In genomic region chr1:43930168-43930948, GRCh38 we compare ENCODE assay signal across 2 cellular contexts.
TF ChIP-seq lines count a peak whose summit lies in the region.

No MANE protein-coding gene starts in this region.

TF ChIP-seq in K562, 482 proteins besides CTCF, POLR2A, EP300 and RAD21:
- no peak for TF ChIP-seq BDP1 (IDR thresholded peaks at IDR 0.05; ENCODE audit: insufficient read depth, insufficient read length)
- TF ChIP-seq FOS (IDR thresholded peaks at IDR 0.05; ENCODE audit: extremely low read depth, insufficient read length): no peak
- TF ChIP-seq KLF1 (tag; IDR thresholded peaks at IDR 0.05): no peak
- no peak for TF ChIP-seq ADNP (tag; IDR thresholded peaks at IDR 0.05)
- no peak for TF ChIP-seq GTF2B (IDR thresholded peaks at IDR 0.05; ENCODE audit: extremely low read depth, insufficient read length)

TF ChIP-seq in neural cell, 6 proteins besides CTCF, POLR2A, EP300 and RAD21:
- TF ChIP-seq REST (IDR thresholded peaks at IDR 0.05; ENCODE audit: borderline replicate concordance): no peak
- TF ChIP-seq EZH2 (IDR thresholded peaks at IDR 0.05; ENCODE audit: borderline replicate concordance, insufficient read depth, low read length, poor library complexity, severe bottlenecking): no peak
- no peak for TF ChIP-seq SMC3 (conservative IDR thresholded peaks at IDR 0.05; ENCODE audit: poor library complexity)
- TF ChIP-seq MXI1 (conservative IDR thresholded peaks at IDR 0.05; ENCODE audit: poor library complexity, severe bottlenecking): no peak
- TF ChIP-seq TAF1 (IDR thresholded peaks at IDR 0.05; ENCODE audit: low read depth): no peak
- no peak for TF ChIP-seq POLR2AphosphoS5 (IDR thresholded peaks at IDR 0.05)
